Comparison of ENCODE assay signal across 9 cellular contexts in the genomic region with DNA sequence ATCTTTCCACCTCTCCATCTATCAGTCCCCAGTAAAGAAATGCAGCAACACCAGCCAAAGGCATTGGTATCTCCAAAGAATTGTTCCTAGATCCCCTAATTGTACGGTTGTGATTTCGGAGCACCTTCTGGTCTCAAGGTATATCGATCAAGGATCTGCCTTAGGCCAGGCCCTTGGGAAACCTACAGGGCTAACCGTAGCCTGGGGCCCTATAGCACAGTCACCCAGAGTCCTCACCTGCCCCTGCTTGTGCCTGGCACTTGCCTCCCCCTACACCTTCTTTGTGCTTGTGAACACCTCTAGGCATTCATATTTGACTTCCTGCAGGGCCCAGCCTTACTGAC. TPM values are rescaled to one million over a fixed set of nuclear protein-coding genes. Genes with fewer than 3 reads are reported as not detected.
DNase-seq lines count a peak whose midpoint lies in the region; ATAC-seq and TF ChIP-seq lines count a peak whose summit lies in the region.
"Had no signal": no experiment of that assay in that cellular context is flagged by ENCODE, and none has a peak within 500 bp of the region (broad histone marks: within the 10 kb centered on the region; RNA-seq: fewer than 3 reads in every experiment).

No MANE protein-coding gene starts in this region.

- H3K4me1 ChIP-seq in ES-I3 (ENCODE audit: insufficient read depth, low read length) (no peaks in the 10 kb centered on the region), sigmoid colon (peaks cover 0 to 25% (median 23%) of the 10 kb centered on the region in 4 donors), PC-3 (ENCODE audit: insufficient read depth, low read length) (peaks cover 10% of the 10 kb centered on the region)

- H3K9me3 ChIP-seq in ES-I3 (ENCODE audit: control insufficient read depth, insufficient read depth, low read length) (no peaks in the 10 kb centered on the region), T-helper 17 cell (ENCODE audit: control insufficient read depth, low read length, poor library complexity, severe bottlenecking) (no peaks in the 10 kb centered on the region), sigmoid colon (no peaks in the 10 kb centered on the region), PC-3 (ENCODE audit: low read length) (no peaks in the 10 kb centered on the region)

- no peaks in the 10 kb centered on the region for H3K27me3 ChIP-seq in sigmoid colon
- H3K27me3 ChIP-seq in PC-3 (ENCODE audit: low read length) = no peaks in the 10 kb centered on the region

- no peaks in the 10 kb centered on the region for H3K9me2 ChIP-seq in PC-3 (replicated peaks; ENCODE audit: low read length)

- no peaks in the 10 kb centered on the region for H3K79me2 ChIP-seq in PC-3 (ENCODE audit: low read length)

- TF ChIP-seq CTCF in fibroblast of the aortic adventitia (IDR thresholded peaks at IDR 0.05; ENCODE audit: insufficient read depth, low read length) (no peak), sigmoid colon (IDR thresholded peaks at IDR 0.05) (no peak), PC-3 (conservative IDR thresholded peaks at IDR 0.05; ENCODE audit: low read depth, low read length) (no peak)

- H3K4me3 ChIP-seq in fibroblast of the aortic adventitia (ENCODE audit: low read depth, low read length) (peak overlapping the region; percentile 59), sigmoid colon (peak overlapping the region in 3 of 4 donors; percentile 26 to 35 (median 28)), PC-3 (ENCODE audit: low read length) (no peak overlapping the region)

- peak overlapping the region; percentile 65 for H3K4me3 Mint-ChIP-seq in T-helper 17 cell

- peaks cover 52% of the 10 kb centered on the region for H3K4me1 Mint-ChIP-seq in T-helper 17 cell

- H2AFZ ChIP-seq in PC-3 (ENCODE audit: low read length) = no peak overlapping the region

- no peak overlapping the region for H3K4me2 ChIP-seq in PC-3 (ENCODE audit: low read length)

- DNase-seq in T-helper 17 cell = no peak
- DNase-seq in fibroblast of the aortic adventitia (ENCODE audit: low read depth) = no peak
- DNase-seq in sigmoid colon = no peak
- no peak for DNase-seq in NCI-H128 (lab: John Stamatoyannopoulos, UW; ENCODE audit: unreplicated experiment)
- no peak for DNase-seq in Kasumi-1 (lab: John Stamatoyannopoulos, UW)
- DNase-seq in PC-3 = no peak

- CTCF ChIA-PET in PC-3 (lab: Charles Lee) = no interaction called here

- peak overlapping the region; percentile 92 for H3K27ac Mint-ChIP-seq in T-helper 17 cell

- peaks cover 4% of the 10 kb centered on the region for H3F3A ChIP-seq in PC-3 (ENCODE audit: low read length, unreplicated experiment)

- H3K36me3 ChIP-seq in ES-I3 (ENCODE audit: insufficient read depth, low read length) = peaks cover 3% of the 10 kb centered on the region; the same call in 1 of the 2 replicates
- peaks cover 41 to 50% (median 45%) of the 10 kb centered on the region in 4 donors for H3K36me3 ChIP-seq in sigmoid colon
- peaks cover 4% of the 10 kb centered on the region for H3K36me3 ChIP-seq in PC-3 (ENCODE audit: low read depth, low read length)

- ATAC-seq in T-helper 17 cell = no peak
- ATAC-seq in PC-3 = no peak
- no peak for ATAC-seq in HG03175 (IDR thresholded peaks at IDR 0.05; ENCODE audit: unreplicated experiment)

- 86 to 90% methylated on average over 4 of the region's 4 CpGs for WGBS in sigmoid colon, 2 donors

- intact Hi-C loops in sigmoid colon (cut with DNase I) (loop anchor here (2.0 kb wide), 1 partner anchor 68 kb away; a partner anchor contains a TSS), PC-3 (cut with micrococcal nuclease) (no loop called here)

- no peaks in the 10 kb centered on the region for H4K20me1 ChIP-seq in PC-3 (ENCODE audit: low read length)

- POLR2A ChIA-PET in PC-3 (lab: Charles Lee; ENCODE audit: unreplicated experiment) = no interaction called here

- peaks cover 7% of the 10 kb centered on the region for H3K27me3 Mint-ChIP-seq in T-helper 17 cell

- peak overlapping the region; percentile 68 to 75 (median 71) for H3K27ac ChIP-seq in sigmoid colon
- H3K27ac ChIP-seq in PC-3 (ENCODE audit: low read length) = no peak overlapping the region

- peaks cover 15% of the 10 kb centered on the region for H3K36me3 Mint-ChIP-seq in T-helper 17 cell (ENCODE audit: low read depth)

- BruUV-seq in PC-3 (replicated peaks; lab: Mats Ljungman, UMichigan) = no TSS peak

- H3K9ac ChIP-seq in ES-I3 (ENCODE audit: low read depth, low read length) = peak overlapping the region; percentile 79
- no peak overlapping the region for H3K9ac ChIP-seq in PC-3 (ENCODE audit: low read length)

- TF ChIP-seq EP300 in sigmoid colon (IDR thresholded peaks at IDR 0.05) = no peak

- no peak for TF ChIP-seq POLR2A in sigmoid colon (IDR thresholded peaks at IDR 0.05)

RNA-seq across cellular contexts. Expression of a gene that starts 16.8 kb away (rescaled TPM):
- total RNA-seq in T-helper 17 cell (1 to 10 TPM; 2.2 to 2.5 TPM), fibroblast of the aortic adventitia (ENCODE audit: low replicate concordance) (5.7 and 31.8 TPM in 2 replicates), sigmoid colon (1 to 10 TPM in 2 of 4 donors, not detected in 2; 1.4 to 3.3 TPM), PC-3 (2014; rRNA removed) (72.3 and 82.9 TPM in 2 replicates)
- polyA plus RNA-seq in sigmoid colon = 10 to 100 TPM in 2 of 3 donors, 1 to 10 TPM in 1; 1.8 to 45.6 (median 12.7) TPM
- total RNA-seq: mesenteric fat pad had no signal

RNA-seq across cellular contexts. Expression of a gene that starts 20.6 kb away (rescaled TPM):
- total RNA-seq in T-helper 17 cell = 100 to 1,000 TPM; 218 TPM
- 4.2 and 12.8 TPM in 2 replicates for total RNA-seq in fibroblast of the aortic adventitia (ENCODE audit: low replicate concordance)
- 10 to 100 TPM; 14.6 to 19.9 (median 16.7) TPM for total RNA-seq in sigmoid colon
- 10 to 100 TPM in 2 of 3 donors, 1 to 10 TPM in 1; 3.7 to 34.2 (median 13.2) TPM for polyA plus RNA-seq in sigmoid colon
- 7.8 and 8.4 TPM in 2 replicates for total RNA-seq in PC-3 (2014; rRNA removed)

RNA-seq across cellular contexts. Expression of a gene that starts 21.9 kb away (rescaled TPM):
- 10 to 100 TPM; 21.1 to 27.0 TPM for total RNA-seq in T-helper 17 cell
- total RNA-seq in fibroblast of the aortic adventitia (ENCODE audit: low replicate concordance) = 22.1 and 37.0 TPM in 2 replicates
- 10 to 100 TPM in 1 of 4 donors, 1 to 10 TPM in 3; 4.6 to 10.2 (median 6.9) TPM for total RNA-seq in sigmoid colon
- polyA plus RNA-seq in sigmoid colon = 10 to 100 TPM in 1 of 3 donors, 1 to 10 TPM in 2; 1.4 to 22.2 (median 1.8) TPM
- 29.0 and 59.6 TPM in 2 replicates for total RNA-seq in PC-3 (2014; rRNA removed)

RNA-seq across cellular contexts. Expression of a gene that starts 37.2 kb away (rescaled TPM):
- total RNA-seq in T-helper 17 cell = 1 to 10 TPM; 8.3 to 8.7 TPM
- total RNA-seq in fibroblast of the aortic adventitia (ENCODE audit: low replicate concordance) = 3.8 and 7.7 TPM in 2 replicates
- total RNA-seq in sigmoid colon = 10 to 100 TPM in 3 of 4 donors, 1 to 10 TPM in 1; 7.7 to 17.7 (median 15.8) TPM
- 10 to 100 TPM in 2 of 3 donors, 1 to 10 TPM in 1; 9.2 to 14.6 (median 10.8) TPM for polyA plus RNA-seq in sigmoid colon
- 5.9 and 7.3 TPM in 2 replicates for total RNA-seq in PC-3 (2014; rRNA removed)

RNA-seq across cellular contexts. Expression of a gene that starts 51.0 kb away (rescaled TPM):
- 10 to 100 TPM; 33.0 to 33.9 TPM for total RNA-seq in T-helper 17 cell
- total RNA-seq in fibroblast of the aortic adventitia (ENCODE audit: low replicate concordance) = 17.3 and 32.7 TPM in 2 replicates
- total RNA-seq in sigmoid colon = 10 to 100 TPM in 3 of 4 donors, 1 to 10 TPM in 1; 8.3 to 61.7 (median 20.6) TPM
- 10 to 100 TPM in 1 of 3 donors, 1 to 10 TPM in 2; 4.6 to 20.8 (median 7.2) TPM for polyA plus RNA-seq in sigmoid colon
- total RNA-seq in PC-3 (2014; rRNA removed) = 19.0 and 26.6 TPM in 2 replicates

Comparison
In these comparisons a context has a peak if more than half of its experiments do, and no peak if none do; other contexts are left out.
1. RNA of a gene that starts 20.6 kb away (total RNA-seq): 218 TPM in T-helper 17 cell; 14.6 to 19.9 TPM in sigmoid colon, 4.2 to 12.8 TPM in fibroblast of the aortic adventitia and 7.8 to 8.4 TPM in PC-3; every median in the first group is over 10 times any median in the second.